In genomic region chr11:84806354-84806753, GRCh38 we compare ENCODE assay signal across 8 cellular contexts.
"Had no signal": no experiment of that assay in that cellular context is flagged by ENCODE, and none has a peak within 500 bp of the region (broad histone marks: within the 10 kb centered on the region; RNA-seq: fewer than 3 reads in every experiment).

No MANE protein-coding gene starts in this region.

- H3K4me3 ChIP-seq: GM23248, GM23338, HAP-1 had no signal

- H3K36me3 ChIP-seq: HAP-1 had no signal

- DNase-seq: GM23248, GOT3, H7, H9, HCEC 1CT, HFFc6 had no signal

- H3K27ac ChIP-seq: GM23248 had no signal
